8 cellular contexts compared by ENCODE assay signal in genomic region chr17:56891751-56892150, GRCh38.
DNase-seq lines count a peak whose midpoint lies in the region; ATAC-seq and TF ChIP-seq lines count a peak whose summit lies in the region.

No MANE protein-coding gene starts in this region.

- H4K20me1 ChIP-seq in Loucy (ENCODE audit: insufficient read depth, low read length, poor library complexity, severe bottlenecking) = no peaks in the 10 kb centered on the region

- H3K27me3 ChIP-seq in Loucy (ENCODE audit: insufficient read depth, low read length, poor library complexity, severe bottlenecking) = no peaks in the 10 kb centered on the region

- H3K4me3 ChIP-seq in Loucy (ENCODE audit: low read length, poor library complexity, severe bottlenecking) = no peak overlapping the region

- no peak for TF ChIP-seq POLR2A in GM18505 (IDR thresholded peaks at IDR 0.05; ENCODE audit: borderline replicate concordance, extremely low read depth, insufficient read depth, insufficient read length)

- ATAC-seq in HG02870 (IDR thresholded peaks at IDR 0.05; ENCODE audit: unreplicated experiment) (no peak), GM19328 (IDR thresholded peaks at IDR 0.05; ENCODE audit: unreplicated experiment) (no peak), GM18505 (IDR thresholded peaks at IDR 0.05; ENCODE audit: unreplicated experiment) (no peak)

- no peaks in the 10 kb centered on the region for H3F3A ChIP-seq in Loucy (ENCODE audit: low read depth)

- peak; percentile 8 to 51 (median 29) for DNase-seq in activated naive CD4-positive, alpha-beta T cell (lab: John Stamatoyannopoulos, UW)
- DNase-seq in islet precursor cell (peak; percentile 56), midbrain (lab: John Stamatoyannopoulos, UW) (no peak)
- DNase-seq in stimulated activated naive CD4-positive, alpha-beta T cell (lab: John Stamatoyannopoulos, UW) = peak; percentile 21 to 56 (median 36)

- H3K79me2 ChIP-seq in Loucy (ENCODE audit: insufficient read depth, low read length) = no peaks in the 10 kb centered on the region

- H2AFZ ChIP-seq in Loucy (ENCODE audit: low read length) = no peak overlapping the region

- no peak overlapping the region for H3K4me2 ChIP-seq in Loucy (ENCODE audit: low read depth, low read length, poor library complexity, severe bottlenecking)

- TF ChIP-seq CTCF in Loucy (conservative IDR thresholded peaks at IDR 0.05; ENCODE audit: low read length) = peak; percentile 72

- H3K9me3 ChIP-seq in Loucy (ENCODE audit: insufficient read depth, low read depth, low read length) = peaks cover 17% of the 10 kb centered on the region; the same call in 1 of the 2 replicates

- no peaks in the 10 kb centered on the region for H3K4me1 ChIP-seq in Loucy (ENCODE audit: insufficient read depth, low read length, poor library complexity, severe bottlenecking)

- H3K9ac ChIP-seq in Loucy (ENCODE audit: low read depth, low read length, poor library complexity, severe bottlenecking) = no peak overlapping the region

- no peaks in the 10 kb centered on the region for H3K9me2 ChIP-seq in Loucy (replicated peaks; ENCODE audit: low read depth, low read length)

- H3K36me3 ChIP-seq in Loucy (ENCODE audit: insufficient read depth, low read length) = peaks cover 88% of the 10 kb centered on the region
